In genomic region chr2:161355106-161355505, GRCh38 we compare ENCODE assay signal across 19 cellular contexts. TPM values are rescaled to one million over a fixed set of nuclear protein-coding genes. Genes with fewer than 3 reads are reported as not detected.
DNase-seq lines count a peak whose midpoint lies in the region; ATAC-seq, FAIRE-seq and TF ChIP-seq lines count a peak whose summit lies in the region.
"Had no signal": no experiment of that assay in that cellular context is flagged by ENCODE, and none has a peak within 500 bp of the region (broad histone marks: within the 10 kb centered on the region; RNA-seq: fewer than 3 reads in every experiment).

No MANE protein-coding gene starts in this region.

- H3K27ac ChIP-seq in GM12878 (ENCODE audit: control insufficient read depth, insufficient read depth) = no peak overlapping the region
- H3K27ac ChIP-seq in small intestine (ENCODE audit: low read depth in 1 of 2, low read length in 1 of 2) = no peak overlapping the region
- no peak overlapping the region for H3K27ac ChIP-seq in effector memory CD4-positive, alpha-beta T cell (ENCODE audit: insufficient read depth, low read length, poor library complexity, severe bottlenecking)
- no peak overlapping the region for H3K27ac ChIP-seq in body of pancreas
- H3K27ac ChIP-seq: 22Rv1, BLaER1, HL-60 had no signal

- RAD21 ChIA-PET in GM12878 (lab: Charles Lee; ENCODE audit: unreplicated experiment) = no interaction called here

- no peak for TF ChIP-seq EP300 in GM12878 (IDR thresholded peaks at IDR 0.05; ENCODE audit: borderline replicate concordance in 1 of 2, control insufficient read depth in 1 of 2, low read depth in 2 of 2, low read length in 2 of 2)

- in situ Hi-C loops in GM12878 (cut with MboI) = no loop called here

- no peak for ATAC-seq in GM12878
- no peak for ATAC-seq in body of pancreas

- no TSS peak for BruUV-seq in GM12878 (replicated peaks; lab: Mats Ljungman, UMichigan)

- H3K4me1 ChIP-seq in GM12878 (ENCODE audit: control insufficient read depth, insufficient read depth, low read length) = peaks cover 6% of the 10 kb centered on the region; the same call in 1 of the 2 replicates
- H3K4me1 ChIP-seq in small intestine (ENCODE audit: control insufficient read depth in 2 of 2, insufficient read depth in 1 of 2, low read depth in 1 of 2, low read length in 1 of 2) = no peaks in the 10 kb centered on the region
- H3K4me1 ChIP-seq in effector memory CD4-positive, alpha-beta T cell (ENCODE audit: control insufficient read depth, insufficient read depth, low read length, poor library complexity, severe bottlenecking) = no peaks in the 10 kb centered on the region
- no peaks in the 10 kb centered on the region for H3K4me1 ChIP-seq in body of pancreas
- H3K4me1 ChIP-seq: BLaER1 had no signal

- no peak for TF ChIP-seq RAD21 in GM12878 (IDR thresholded peaks at IDR 0.05; ENCODE audit: insufficient read depth, low read depth, low read length)

- H3K4me2 ChIP-seq in GM12878 (ENCODE audit: control insufficient read depth, insufficient read depth) = no peak overlapping the region
- H3K4me2 ChIP-seq: BLaER1 had no signal

- FAIRE-seq in A204.1 (lab: Jason Lieb, UNC) = peak; percentile 76
- no peak for FAIRE-seq in GM12878 (lab: Jason Lieb, UNC)
- peak; percentile 45 for FAIRE-seq in frontal cortex (lab: Jason Lieb, UNC)
- peak; percentile 90 for FAIRE-seq in small intestine (lab: Jason Lieb, UNC)
- FAIRE-seq: GM12891, GM19239, H1 had no signal

- SMC1A ChIA-PET in GM12878 (lab: Charles Lee; ENCODE audit: uncharacterized antibody, unreplicated experiment) = interaction anchor here (0.9 kb wide), 1 partner anchor 15 kb away, joined by 3 read pairs; no protein-coding TSS in a partner anchor

- H3K4me3 ChIP-seq in GM12878 = no peak overlapping the region
- H3K4me3 ChIP-seq in small intestine (ENCODE audit: low read depth in 1 of 2, low read length in 2 of 2) = no peak overlapping the region
- no peak overlapping the region for H3K4me3 ChIP-seq in effector memory CD4-positive, alpha-beta T cell (ENCODE audit: insufficient read depth, low read depth, low read length, poor library complexity, severe bottlenecking)
- H3K4me3 ChIP-seq in body of pancreas = no peak overlapping the region
- H3K4me3 ChIP-seq: BLaER1 had no signal

- H3K9me3 ChIP-seq in GM12878 (replicated peaks; ENCODE audit: control insufficient read depth, insufficient read depth, low read length) (no peaks in the 10 kb centered on the region; the same call in none of the 3 replicates), small intestine (ENCODE audit: control insufficient read depth, low read depth) (no peaks in the 10 kb centered on the region), body of pancreas (no peaks in the 10 kb centered on the region)
- H3K9me3 ChIP-seq in effector memory CD4-positive, alpha-beta T cell (ENCODE audit: control insufficient read depth, low read length) = no peaks in the 10 kb centered on the region

- H3K36me3 ChIP-seq in GM12878 (ENCODE audit: control insufficient read depth in 2 of 2, insufficient read depth in 2 of 2, low read length in 1 of 2) = peaks cover 0 to 6% of the 10 kb centered on the region in 2 experiments; a peak in 3 of 4 replicates
- peaks cover 0 to 2% of the 10 kb centered on the region in 2 donors for H3K36me3 ChIP-seq in small intestine (ENCODE audit: control insufficient read depth in 2 of 2, insufficient read depth in 2 of 2, low read length in 2 of 2)
- H3K36me3 ChIP-seq in effector memory CD4-positive, alpha-beta T cell (ENCODE audit: control insufficient read depth, insufficient read depth, low read length) = no peaks in the 10 kb centered on the region
- H3K36me3 ChIP-seq in body of pancreas (replicated peaks in 1 of 2; ENCODE audit: insufficient read depth in 1 of 2, low read depth in 2 of 2) = no peaks in the 10 kb centered on the region

- no peak for DNase-seq in GM12878 (ENCODE audit: low read depth, low spot score)
- no peak for DNase-seq in frontal cortex (ENCODE audit: low spot score in 2 of 2)
- no peak for DNase-seq in small intestine
- no peak for DNase-seq in NCI-H1930 (lab: John Stamatoyannopoulos, UW)
- DNase-seq in effector memory CD4-positive, alpha-beta T cell = no peak
- DNase-seq in body of pancreas = no peak
- DNase-seq: CD4-positive, alpha-beta memory T cell; DMS153; DMS79; H9; IMR-90; KBM-7 had no signal

- H3K27me3 ChIP-seq in GM12878 (replicated peaks in 1 of 2; ENCODE audit: control insufficient read depth in 2 of 2, insufficient read depth in 2 of 2, low read length in 1 of 2) (no peaks in the 10 kb centered on the region), small intestine (ENCODE audit: control insufficient read depth in 2 of 2, insufficient read depth in 2 of 2, low read length in 2 of 2) (no peaks in the 10 kb centered on the region), body of pancreas (no peaks in the 10 kb centered on the region)
- no peaks in the 10 kb centered on the region for H3K27me3 ChIP-seq in effector memory CD4-positive, alpha-beta T cell (replicated peaks; ENCODE audit: control insufficient read depth, insufficient read depth, low read length, poor library complexity, severe bottlenecking)
- H3K27me3 ChIP-seq: BLaER1 had no signal

- TF ChIP-seq CTCF in GM12878 (IDR thresholded peaks at IDR 0.05 in 2 of 3, conservative IDR thresholded peaks at IDR 0.05 in 1 of 3; ENCODE audit: control insufficient read depth in 2 of 3, extremely low read depth in 1 of 3, insufficient read depth in 1 of 3, low read depth in 3 of 3, low read length in 3 of 3) (no peak), body of pancreas (IDR thresholded peaks at IDR 0.05) (no peak)

- no peaks in the 10 kb centered on the region for H4K20me1 ChIP-seq in GM12878 (ENCODE audit: control insufficient read depth, insufficient read depth)

- POLR2A ChIA-PET in GM12878 (lab: Charles Lee) = no interaction called here

- H2AFZ ChIP-seq in GM12878 (ENCODE audit: control insufficient read depth, low read depth, low read length) = no peak overlapping the region

- H3K9ac ChIP-seq in GM12878 (ENCODE audit: control insufficient read depth, insufficient read depth, low read length) = no peak overlapping the region
- H3K9ac ChIP-seq: BLaER1 had no signal

- H3K79me2 ChIP-seq in GM12878 (ENCODE audit: control insufficient read depth, insufficient read depth, low read length) = peaks cover 51% of the 10 kb centered on the region

- 100% methylated on average over 1 of the region's 1 CpG for WGBS in GM12878 (ENCODE audit: insufficient coverage, insufficient replicate concordance, low lambda C conversion rate, missing lambda C conversion rate)
- 51 to 91% (median 71%) methylated on average over 1 of the region's 1 CpG for WGBS in small intestine, 3 donors
- WGBS in body of pancreas, 2 donors = 86 to 90% methylated on average over 1 of the region's 1 CpG

- no peak for TF ChIP-seq POLR2A in GM12878 (IDR thresholded peaks at IDR 0.05; ENCODE audit: low read depth, low read length)
- TF ChIP-seq POLR2A in body of pancreas (IDR thresholded peaks at IDR 0.05) = no peak

- intact Hi-C loops in GM12878 (cut with micrococcal nuclease; ENCODE audit: unreplicated experiment) (no loop called here), body of pancreas (cut with DNase I) (no loop called here)

- CTCF ChIA-PET in GM12878 (lab: Yijun Ruan, JAX) = interaction anchor here (1.4 kb wide), 1 partner anchor 42 kb away, joined by 4 read pairs; no protein-coding TSS in a partner anchor

TF ChIP-seq in GM12878, 131 proteins besides CTCF, POLR2A, EP300 and RAD21:
- TF ChIP-seq JUNB (IDR thresholded peaks at IDR 0.05) (peak; percentile 56), MYB (IDR thresholded peaks at IDR 0.05; ENCODE audit: borderline replicate concordance, low read depth, low read length) (no peak)

RNA-seq across cellular contexts. Expression of gene PSMD14, which starts 46.9 kb away (rescaled TPM):
- 100.0 and 104 TPM in 2 replicates for total RNA-seq in GM12878 (2013; cell fraction: nucleolus; rRNA removed)
- 75.0 and 91.1 TPM in 2 replicates for total RNA-seq in GM12878 (2014; rRNA removed)
- 126 and 131 TPM in 2 replicates for total RNA-seq in GM12878 (2014; rRNA removed; fragmentation: Illumina TruSeq; extraction: Trizol)
- 81.0 and 85.1 TPM in 2 replicates for total RNA-seq in GM12878 (2021)
- 37.2 TPM for polyA plus RNA-seq in GM12878 (2011; ENCODE audit: low read depth)
- 122 and 178 TPM in 2 replicates for polyA plus RNA-seq in GM12878 (2011; rRNA removed)
- 40.5 and 46.6 TPM in 2 replicates for polyA plus RNA-seq in GM12878 (2011; cell fraction: cytosol; rRNA removed)
- 38.5 and 44.4 TPM in 2 replicates for polyA plus RNA-seq in GM12878 (2011; cell fraction: nucleus; rRNA removed)
- 50.0 and 61.7 TPM in 2 replicates for polyA plus RNA-seq in GM12878 (2012)
- polyA plus RNA-seq in GM12878 (2014; fragmentation: Illumina TruSeq; extraction: Trizol) = 92.8 and 98.4 TPM in 2 replicates
- polyA plus RNA-seq in GM12878 (2014; fragmentation: Nextera tagmentation; extraction: Ambion mirVana) = 100 to 1,000 TPM; 225 to 253 TPM
- 66.8 and 70.5 TPM in 2 replicates for polyA plus RNA-seq in GM12878 (2014; rRNA removed)
- 100 to 1,000 TPM; 161 TPM for polyA plus RNA-seq in GM12878 (2016; fragmentation: Nextera tagmentation; extraction: Ambion mirVana)
- 49.6 and 69.6 TPM in 2 replicates for polyA minus RNA-seq in GM12878 (2011; rRNA and poly(A)+ RNA removed)
- polyA minus RNA-seq in GM12878 (2011; cell fraction: cytosol; rRNA and poly(A)+ RNA removed) = 25.8 TPM in 2 replicates
- polyA minus RNA-seq in GM12878 (2011; cell fraction: nucleus; rRNA and poly(A)+ RNA removed) = 48.6 and 66.5 TPM in 2 replicates
- total RNA-seq in frontal cortex = 84.4 TPM
- 10 to 100 TPM; 29.5 to 51.0 (median 33.8) TPM for polyA plus RNA-seq in small intestine
- total RNA-seq in body of pancreas = 10 to 100 TPM in 1 of 2 donors, 1 to 10 TPM in 1; 6.6 to 26.2 TPM
